Comparison of ENCODE assay signal across 8 cellular contexts in the genomic region with DNA sequence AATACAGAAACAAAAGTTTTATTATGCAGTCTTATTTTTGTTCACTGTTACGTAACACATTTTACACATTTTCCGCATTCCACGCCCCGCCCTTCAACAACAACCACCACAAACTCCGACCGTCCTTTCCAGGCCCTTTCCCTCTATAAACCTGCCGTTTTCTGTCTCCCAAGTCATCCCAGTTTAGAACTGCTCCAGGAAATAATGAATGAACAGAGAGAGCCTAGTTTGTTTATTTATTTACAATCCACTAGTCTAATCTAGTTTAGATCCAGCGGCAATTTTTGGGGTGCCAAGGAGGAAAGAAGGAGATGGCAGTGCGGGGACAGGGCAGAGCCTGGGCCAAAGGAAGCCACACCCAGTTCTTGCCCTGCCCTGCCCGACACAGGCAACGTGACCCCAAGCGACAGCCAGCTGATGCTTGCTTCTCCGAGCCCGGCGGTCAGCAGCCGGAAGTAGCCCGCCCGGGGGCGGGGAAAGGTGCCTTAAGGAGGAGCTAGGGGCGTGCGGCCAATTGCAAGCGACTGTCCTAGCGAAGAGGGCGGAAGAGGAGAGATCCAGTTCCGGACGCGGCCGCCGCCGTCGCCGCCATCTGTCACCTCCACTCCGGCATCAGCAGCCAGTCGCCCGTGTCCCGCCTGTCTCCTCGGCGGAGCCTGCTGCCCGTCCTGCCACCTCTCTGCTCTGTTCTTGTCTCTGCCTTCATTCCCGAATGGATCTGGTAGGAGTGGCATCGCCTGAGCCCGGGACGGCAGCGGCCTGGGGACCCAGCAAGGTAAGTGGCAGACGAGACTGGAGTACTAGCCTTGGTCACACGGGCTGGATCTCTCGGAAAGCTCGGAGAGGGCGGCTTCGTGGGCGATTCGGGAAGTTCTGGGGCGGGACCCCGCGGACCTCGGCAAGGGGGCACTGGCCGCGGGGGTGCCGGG. TPM values are rescaled to one million over a fixed set of nuclear protein-coding genes. Genes with fewer than 3 reads are reported as not detected.
DNase-seq lines count a peak whose midpoint lies in the region; ATAC-seq and TF ChIP-seq lines count a peak whose summit lies in the region.

A gene with protein sequence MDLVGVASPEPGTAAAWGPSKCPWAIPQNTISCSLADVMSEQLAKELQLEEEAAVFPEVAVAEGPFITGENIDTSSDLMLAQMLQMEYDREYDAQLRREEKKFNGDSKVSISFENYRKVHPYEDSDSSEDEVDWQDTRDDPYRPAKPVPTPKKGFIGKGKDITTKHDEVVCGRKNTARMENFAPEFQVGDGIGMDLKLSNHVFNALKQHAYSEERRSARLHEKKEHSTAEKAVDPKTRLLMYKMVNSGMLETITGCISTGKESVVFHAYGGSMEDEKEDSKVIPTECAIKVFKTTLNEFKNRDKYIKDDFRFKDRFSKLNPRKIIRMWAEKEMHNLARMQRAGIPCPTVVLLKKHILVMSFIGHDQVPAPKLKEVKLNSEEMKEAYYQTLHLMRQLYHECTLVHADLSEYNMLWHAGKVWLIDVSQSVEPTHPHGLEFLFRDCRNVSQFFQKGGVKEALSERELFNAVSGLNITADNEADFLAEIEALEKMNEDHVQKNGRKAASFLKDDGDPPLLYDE (plus strand): TSS at position 560 of the 929 bp plus-strand sequence. CDS start 153 bp downstream, at position 713.

- H3K36me3 ChIP-seq in GM06990 (ENCODE audit: control insufficient read depth, insufficient read depth, low read length) = no peaks in the 10 kb centered on the region

- peak within 1 kb of the TSS; percentile 99 for H3K4me3 Mint-ChIP-seq in activated naive CD4-positive, alpha-beta T cell treated with anti-CD3 and anti-CD28 coated beads, Interleukin-2, amount 50 U/mL, for 24 hours

- no peaks in the 10 kb centered on the region for H3K36me3 Mint-ChIP-seq in activated naive CD4-positive, alpha-beta T cell treated with anti-CD3 and anti-CD28 coated beads, Interleukin-2, amount 50 U/mL, for 24 hours

- peak within 1 kb of the TSS; percentile 96 for H3K4me3 ChIP-seq in GM06990 (replicated peaks; ENCODE audit: low read depth, low read length)

- H3K9me3 Mint-ChIP-seq in activated naive CD4-positive, alpha-beta T cell treated with anti-CD3 and anti-CD28 coated beads, Interleukin-2, amount 50 U/mL, for 24 hours = no peaks in the 10 kb centered on the region

- no peak for TF ChIP-seq CTCF in GM06990 (IDR thresholded peaks at IDR 0.05; ENCODE audit: insufficient read depth, low read length, poor library complexity, severe bottlenecking)

- H3K27me3 ChIP-seq in GM06990 (replicated peaks; ENCODE audit: control insufficient read depth, insufficient read depth, low read length) = no peaks in the 10 kb centered on the region

- peak within 1 kb of the TSS; percentile 88 for H3K27ac ChIP-seq in temporal lobe (ENCODE audit: low read depth, low read length)

- ATAC-seq in HG02588 (IDR thresholded peaks at IDR 0.05; ENCODE audit: unreplicated experiment) = peak; percentile 97
- ATAC-seq in SK-N-SH treated with all-trans-retinoic acid at 6 μM for 48 hours = peak; percentile 99

- peaks cover 46% of the 10 kb centered on the region for H3K4me1 Mint-ChIP-seq in activated naive CD4-positive, alpha-beta T cell treated with anti-CD3 and anti-CD28 coated beads, Interleukin-2, amount 50 U/mL, for 24 hours

- peak within 1 kb of the TSS; percentile 96 for H3K27ac Mint-ChIP-seq in activated naive CD4-positive, alpha-beta T cell treated with anti-CD3 and anti-CD28 coated beads, Interleukin-2, amount 50 U/mL, for 24 hours

- DNase-seq in GM06990 (ENCODE audit: extremely low read depth, insufficient read length) = peak; percentile 98
- peak; percentile 96 for DNase-seq in NCI-H1092 (lab: John Stamatoyannopoulos, UW)
- DNase-seq in globus pallidus (ENCODE audit: low spot score) = peak; percentile 98
- peak; percentile 97 for DNase-seq in occipital lobe (lab: John Stamatoyannopoulos, UW)

- no peaks in the 10 kb centered on the region for H3K27me3 Mint-ChIP-seq in activated naive CD4-positive, alpha-beta T cell treated with anti-CD3 and anti-CD28 coated beads, Interleukin-2, amount 50 U/mL, for 24 hours

TF ChIP-seq in SK-N-SH treated with all-trans-retinoic acid at 6 μM for 48 hours, 23 proteins besides CTCF, POLR2A, EP300 and RAD21:
- no peak for TF ChIP-seq TOX (CRISPR knock-in tag; IDR thresholded peaks at IDR 0.05; ENCODE audit: borderline replicate concordance)
- no peak for TF ChIP-seq BACH2 (CRISPR knock-in tag; IDR thresholded peaks at IDR 0.05; ENCODE audit: borderline replicate concordance)
- TF ChIP-seq GLIS3 (CRISPR knock-in tag; IDR thresholded peaks at IDR 0.05) = no peak
- TF ChIP-seq, protein P1, sequence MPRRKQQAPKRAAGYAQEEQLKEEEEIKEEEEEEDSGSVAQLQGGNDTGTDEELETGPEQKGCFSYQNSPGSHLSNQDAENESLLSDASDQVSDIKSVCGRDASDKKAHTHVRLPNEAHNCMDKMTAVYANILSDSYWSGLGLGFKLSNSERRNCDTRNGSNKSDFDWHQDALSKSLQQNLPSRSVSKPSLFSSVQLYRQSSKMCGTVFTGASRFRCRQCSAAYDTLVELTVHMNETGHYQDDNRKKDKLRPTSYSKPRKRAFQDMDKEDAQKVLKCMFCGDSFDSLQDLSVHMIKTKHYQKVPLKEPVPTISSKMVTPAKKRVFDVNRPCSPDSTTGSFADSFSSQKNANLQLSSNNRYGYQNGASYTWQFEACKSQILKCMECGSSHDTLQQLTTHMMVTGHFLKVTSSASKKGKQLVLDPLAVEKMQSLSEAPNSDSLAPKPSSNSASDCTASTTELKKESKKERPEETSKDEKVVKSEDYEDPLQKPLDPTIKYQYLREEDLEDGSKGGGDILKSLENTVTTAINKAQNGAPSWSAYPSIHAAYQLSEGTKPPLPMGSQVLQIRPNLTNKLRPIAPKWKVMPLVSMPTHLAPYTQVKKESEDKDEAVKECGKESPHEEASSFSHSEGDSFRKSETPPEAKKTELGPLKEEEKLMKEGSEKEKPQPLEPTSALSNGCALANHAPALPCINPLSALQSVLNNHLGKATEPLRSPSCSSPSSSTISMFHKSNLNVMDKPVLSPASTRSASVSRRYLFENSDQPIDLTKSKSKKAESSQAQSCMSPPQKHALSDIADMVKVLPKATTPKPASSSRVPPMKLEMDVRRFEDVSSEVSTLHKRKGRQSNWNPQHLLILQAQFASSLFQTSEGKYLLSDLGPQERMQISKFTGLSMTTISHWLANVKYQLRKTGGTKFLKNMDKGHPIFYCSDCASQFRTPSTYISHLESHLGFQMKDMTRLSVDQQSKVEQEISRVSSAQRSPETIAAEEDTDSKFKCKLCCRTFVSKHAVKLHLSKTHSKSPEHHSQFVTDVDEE (CRISPR knock-in tag; IDR thresholded peaks at IDR 0.05) = 0 out of 2 replicates have a peak, but pooled peaks have one; percentile 8
- no peak for TF ChIP-seq ESRRG (CRISPR knock-in tag; IDR thresholded peaks at IDR 0.05)
- TF ChIP-seq, protein P2, sequence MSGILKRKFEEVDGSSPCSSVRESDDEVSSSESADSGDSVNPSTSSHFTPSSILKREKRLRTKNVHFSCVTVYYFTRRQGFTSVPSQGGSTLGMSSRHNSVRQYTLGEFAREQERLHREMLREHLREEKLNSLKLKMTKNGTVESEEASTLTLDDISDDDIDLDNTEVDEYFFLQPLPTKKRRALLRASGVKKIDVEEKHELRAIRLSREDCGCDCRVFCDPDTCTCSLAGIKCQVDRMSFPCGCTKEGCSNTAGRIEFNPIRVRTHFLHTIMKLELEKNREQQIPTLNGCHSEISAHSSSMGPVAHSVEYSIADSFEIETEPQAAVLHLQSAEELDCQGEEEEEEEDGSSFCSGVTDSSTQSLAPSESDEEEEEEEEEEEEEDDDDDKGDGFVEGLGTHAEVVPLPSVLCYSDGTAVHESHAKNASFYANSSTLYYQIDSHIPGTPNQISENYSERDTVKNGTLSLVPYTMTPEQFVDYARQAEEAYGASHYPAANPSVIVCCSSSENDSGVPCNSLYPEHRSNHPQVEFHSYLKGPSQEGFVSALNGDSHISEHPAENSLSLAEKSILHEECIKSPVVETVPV (CRISPR knock-in tag; IDR thresholded peaks at IDR 0.05) = no peak

RNA-seq across cellular contexts. Expression of the gene that starts here (rescaled TPM):
- total RNA-seq in occipital lobe = 55.7 TPM
- 42.8 TPM for total RNA-seq in temporal lobe

Comparison
In these comparisons a context has a peak if more than half of its experiments do, and no peak if none do; other contexts are left out.
1. Peak in every context shown above with its lines: DNase-seq, ATAC-seq, H3K4me3 ChIP-seq and H3K27ac ChIP-seq.